In the genomic region with DNA sequence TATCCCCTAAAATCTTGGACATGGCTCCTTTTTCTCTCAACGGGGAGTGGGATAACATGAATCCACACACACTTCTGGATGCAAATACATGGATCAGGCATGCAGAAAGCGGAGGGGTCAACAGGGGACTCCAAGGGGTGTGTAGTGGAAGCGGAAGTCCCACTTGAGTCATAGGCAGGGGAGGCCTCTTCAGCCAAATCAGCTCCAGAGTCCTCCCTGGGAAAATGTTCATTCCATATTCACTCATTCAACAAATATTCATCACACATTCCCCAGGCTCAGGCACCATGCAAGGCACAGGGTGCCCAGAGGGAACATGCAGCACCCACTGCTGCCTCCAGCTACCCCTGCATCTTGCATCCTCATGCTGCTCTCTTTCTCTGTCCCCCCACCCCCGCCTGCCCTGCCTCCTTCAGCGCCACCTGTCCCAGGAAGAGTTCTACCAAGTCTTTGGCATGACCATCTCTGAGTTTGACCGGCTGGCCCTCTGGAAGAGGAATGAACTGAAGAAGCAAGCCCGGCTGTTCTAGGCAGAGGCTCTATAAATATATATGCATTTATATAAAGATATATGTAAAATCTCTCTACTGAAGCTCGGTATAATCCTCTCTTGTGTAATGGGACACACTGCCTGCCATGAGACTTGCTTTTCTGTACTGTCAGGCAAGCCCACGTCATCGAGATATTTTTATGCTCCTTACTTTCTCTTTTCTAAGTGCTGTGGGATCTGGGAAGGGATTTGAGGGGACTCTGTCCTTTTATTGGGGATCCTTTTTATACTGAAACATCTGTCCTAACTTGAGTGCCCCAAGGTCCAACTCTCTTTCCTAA, we compare ENCODE assay signal across 1 cellular context.
TF ChIP-seq lines count a peak whose summit lies in the region.

No MANE protein-coding gene starts in this region.

TF ChIP-seq in IMR-90, 13 proteins besides CTCF, POLR2A, EP300 and RAD21:
- TF ChIP-seq, protein P1, sequence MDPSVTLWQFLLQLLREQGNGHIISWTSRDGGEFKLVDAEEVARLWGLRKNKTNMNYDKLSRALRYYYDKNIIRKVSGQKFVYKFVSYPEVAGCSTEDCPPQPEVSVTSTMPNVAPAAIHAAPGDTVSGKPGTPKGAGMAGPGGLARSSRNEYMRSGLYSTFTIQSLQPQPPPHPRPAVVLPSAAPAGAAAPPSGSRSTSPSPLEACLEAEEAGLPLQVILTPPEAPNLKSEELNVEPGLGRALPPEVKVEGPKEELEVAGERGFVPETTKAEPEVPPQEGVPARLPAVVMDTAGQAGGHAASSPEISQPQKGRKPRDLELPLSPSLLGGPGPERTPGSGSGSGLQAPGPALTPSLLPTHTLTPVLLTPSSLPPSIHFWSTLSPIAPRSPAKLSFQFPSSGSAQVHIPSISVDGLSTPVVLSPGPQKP (IDR thresholded peaks at IDR 0.05; ENCODE audit: borderline replicate concordance, low read depth, low read length), result no peak
- 0 out of 2 replicates have a peak, but pooled peaks have one; percentile 19 for TF ChIP-seq MAZ (IDR thresholded peaks at IDR 0.05; ENCODE audit: borderline replicate concordance, low read depth, low read length)
